9 cellular contexts compared by ENCODE assay signal in the genomic region with DNA sequence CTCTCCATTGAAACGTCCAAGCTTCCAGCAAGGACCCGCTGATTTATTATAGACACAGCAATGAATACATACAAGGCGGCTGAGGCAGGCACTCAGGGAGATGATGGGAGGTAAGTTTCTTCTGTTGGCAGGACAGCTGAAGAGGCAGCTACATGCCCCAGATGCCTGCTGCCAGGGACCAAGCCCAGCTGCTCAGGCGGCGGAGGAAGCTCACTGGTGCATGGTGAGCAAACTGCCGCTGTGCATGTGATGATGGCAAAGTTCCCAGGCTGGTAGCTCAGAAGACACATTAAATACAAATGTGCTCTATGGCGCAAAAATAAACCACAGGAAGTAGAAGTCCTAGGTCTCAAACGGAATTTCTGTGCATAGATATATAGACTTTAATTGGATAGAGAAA.
DNase-seq lines count a peak whose midpoint lies in the region; ATAC-seq lines count a peak whose summit lies in the region.
"Had no signal": no experiment of that assay in that cellular context is flagged by ENCODE, and none has a peak within 500 bp of the region (broad histone marks: within the 10 kb centered on the region; RNA-seq: fewer than 3 reads in every experiment).

No MANE protein-coding gene starts in this region.

- intact Hi-C loops in head of caudate nucleus (cut with DNase I) = no loop called here

- ATAC-seq in GM21381 (IDR thresholded peaks at IDR 0.05; ENCODE audit: unreplicated experiment) (no peak), HG02970 (IDR thresholded peaks at IDR 0.05; ENCODE audit: low FRiP score, unreplicated experiment) (no peak)

- DNase-seq in activated gamma-delta T cell treated with Interleukin-2 at 50 U/mL for 16 hours = peak; percentile 8
- no peak for DNase-seq in activated gamma-delta T cell (lab: John Stamatoyannopoulos, UW)
- peak; percentile 91 for DNase-seq in NCI-H1694 treated with DMSO at 0.1 percent for 48 hours (lab: John Stamatoyannopoulos, UW)
- DNase-seq in head of caudate nucleus = peak; percentile 10 to 77 (median 48)
- DNase-seq in superior temporal gyrus (ENCODE audit: extremely low spot score) = peak; percentile 42
- no peak for DNase-seq in NCI-H1436 (lab: John Stamatoyannopoulos, UW)
- DNase-seq: CD4-positive, CD25-positive, alpha-beta regulatory T cell had no signal

Comparison
In these comparisons a context has a peak if more than half of its experiments do, and no peak if none do; other contexts are left out.
1. DNase-seq: peak in activated gamma-delta T cell treated with Interleukin-2 at 50 U/mL for 16 hours (single experiment), NCI-H1694 treated with DMSO at 0.1 percent for 48 hours (single experiment), head of caudate nucleus (42 of 42) and superior temporal gyrus (single experiment); none in activated gamma-delta T cell (single experiment) and NCI-H1436 (single experiment).